ENCODE assay signal across 21 cellular contexts in the genomic region with DNA sequence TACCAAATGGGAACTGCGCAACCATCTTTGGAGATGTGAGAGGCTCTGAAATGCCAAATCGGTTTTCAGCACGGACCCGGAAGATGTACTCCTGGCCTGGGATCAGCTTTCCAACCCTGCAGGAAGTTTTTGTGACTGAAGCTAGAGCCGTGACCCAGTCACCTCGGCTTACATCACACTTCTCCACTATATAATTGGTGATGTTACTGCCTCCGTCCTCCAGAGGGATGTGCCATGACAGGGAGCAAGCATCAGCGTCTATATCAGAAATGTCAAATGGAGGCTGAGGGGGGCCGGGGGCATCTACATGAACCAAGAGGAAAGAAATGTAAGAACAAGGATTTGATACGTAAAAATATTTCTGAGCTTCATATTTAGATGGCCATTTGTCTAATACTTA.
"Had no signal": no experiment of that assay in that cellular context is flagged by ENCODE, and none has a peak within 500 bp of the region (broad histone marks: within the 10 kb centered on the region; RNA-seq: fewer than 3 reads in every experiment).

No MANE protein-coding gene starts in this region.

- ATAC-seq: SK-N-SH treated with all-trans-retinoic acid at 6 μM for 48 hours had no signal

- DNase-seq: IMR-90, Kasumi-1, MM.1S, NCI-H1092 treated with DMSO at 0.1 percent for 48 hours, NCI-H1436, NCI-H187, NCI-H2029, NCI-H2081 treated with DMSO at 0.1 percent for 48 hours, NCI-H2171, NCI-H226, NCI-H446, NCI-H510A, NCI-H524 treated with DMSO at 0.1 percent for 48 hours, NCI-H69, NCI-H774, RPMI8226, SHP77 treated with DMSO at 0.1 percent for 48 hours, SJCRH30 had no signal

- H3K4me1 ChIP-seq: SJCRH30 had no signal

- FAIRE-seq: RCC 7860 had no signal

- H3K27ac ChIP-seq: KMS-11, SJCRH30 had no signal

- H3K4me3 ChIP-seq: SJCRH30 had no signal

- H3K27me3 ChIP-seq: SJCRH30 had no signal

- H3K9me3 ChIP-seq: SJCRH30 had no signal

- H3K4me2 ChIP-seq: KMS-11 had no signal
